In genomic region chr12:116411977-116412376, GRCh38 we compare ENCODE assay signal across 20 cellular contexts.
"Had no signal": no experiment of that assay in that cellular context is flagged by ENCODE, and none has a peak within 500 bp of the region (broad histone marks: within the 10 kb centered on the region; RNA-seq: fewer than 3 reads in every experiment).

No MANE protein-coding gene starts in this region.

- H3K9me3 ChIP-seq: neutrophil, right atrium auricular region, upper lobe of left lung, uterus had no signal

- DNase-seq: cortex of kidney; dorsolateral prefrontal cortex; effector CD8-positive, alpha-beta T cell; foreskin fibroblast; head of caudate nucleus; kidney; left colon; left ventricle myocardium superior; mesendoderm; naive thymus-derived CD8-positive, alpha-beta T cell; small intestine; stimulated activated CD4-positive, alpha-beta T cell treated with anti-CD3 and anti-CD28 coated beads, Interleukin-2, amount 100 ng/mL, for 48 hours; stimulated activated naive CD4-positive, alpha-beta T cell treated with Interleukin-2 at 50 U/mL for 16 hours; uterus had no signal

- H3K9me3 Mint-ChIP-seq: naive thymus-derived CD8-positive, alpha-beta T cell had no signal

- H3K79me2 ChIP-seq: hepatocyte had no signal

- ATAC-seq: esophagus mucosa; left colon; left ventricle myocardium superior; naive thymus-derived CD8-positive, alpha-beta T cell had no signal

- H3K27me3 Mint-ChIP-seq: naive thymus-derived CD8-positive, alpha-beta T cell had no signal

- H3K36me3 Mint-ChIP-seq: naive thymus-derived CD8-positive, alpha-beta T cell had no signal

- H3K4me3 Mint-ChIP-seq: naive thymus-derived CD8-positive, alpha-beta T cell had no signal

- H3K27me3 ChIP-seq: dorsolateral prefrontal cortex, hepatocyte, neutrophil, right atrium auricular region, upper lobe of left lung, uterus had no signal

- H3K4me3 ChIP-seq: dorsolateral prefrontal cortex, hepatocyte, lung, right atrium auricular region, upper lobe of left lung, uterus had no signal

- H2AFZ ChIP-seq: hepatocyte had no signal

- H3K4me1 ChIP-seq: uterus had no signal

- H3K27ac ChIP-seq: dorsolateral prefrontal cortex, neutrophil, right atrium auricular region, upper lobe of left lung had no signal

- H3K36me3 ChIP-seq: neutrophil, right atrium auricular region, upper lobe of left lung, uterus had no signal
